ENCODE assay signal across 24 cellular contexts in genomic region chr22:23778576-23778900, GRCh38. TPM values are rescaled to one million over a fixed set of nuclear protein-coding genes. Genes with fewer than 3 reads are reported as not detected.
"Had no signal": no experiment of that assay in that cellular context is flagged by ENCODE, and none has a peak within 500 bp of the region (broad histone marks: within the 10 kb centered on the region; RNA-seq: fewer than 3 reads in every experiment).

No MANE protein-coding gene starts in this region.

- H3K9me3 ChIP-seq: ascending aorta, body of pancreas, SJSA1 had no signal

- H3K27ac ChIP-seq: ascending aorta, body of pancreas, SJSA1 had no signal

- H3K27me3 ChIP-seq: ascending aorta, body of pancreas, SJSA1 had no signal

- H3K4me1 ChIP-seq: ascending aorta had no signal

- H3K4me3 ChIP-seq: ascending aorta, body of pancreas, SJSA1 had no signal

- DNase-seq: activated CD4-positive, alpha-beta T cell treated with anti-CD3 and anti-CD28 coated beads for 48 hours; activated CD4-positive, alpha-beta T cell treated with anti-CD3 and anti-CD28 coated beads, Interleukin-2, amount 50 U/mL, for 4 hours; activated CD4-positive, CD25-positive, alpha-beta regulatory T cell treated with anti-CD3 and anti-CD28 coated beads, Interleukin-2, amount 50 U/mL, for 72 hours; activated CD8-positive, alpha-beta memory T cell treated with anti-CD3 and anti-CD28 coated beads, Interleukin-2, amount 50 U/mL, for 48 hours; activated CD8-positive, alpha-beta T cell treated with anti-CD3 and anti-CD28 coated beads, Interleukin-2, amount 10 ng/mL, durations not matched to agents 7 days and 5 days; activated effector memory CD4-positive, alpha-beta T cell treated with anti-CD3 and anti-CD28 coated beads, Interleukin-2, amount 50 U/mL, for 16 hours; activated naive CD4-positive, alpha-beta T cell treated with Interleukin-2 at 50 U/mL for 16 hours; activated naive CD8-positive, alpha-beta T cell treated with anti-CD3 and anti-CD28 coated beads, Interleukin-2, amount 50 U/mL, for 24 hours; activated T-cell treated with anti-CD3 and anti-CD28 coated beads, Interleukin-2, amount 50 U/mL, for 24 hours; amniotic stem cell; body of pancreas; KG1; NCI-H1417; NCI-H1694; NCI-H2029; NCI-H2107; NCI-H510A; NK-92 treated with Interleukin-12 subunit alpha and Interleukin-12 subunit beta, amount 100 ng/mL, for 24 hours; OCI-M1; SHP77 had no signal

- H3K36me3 ChIP-seq: ascending aorta, SJSA1 had no signal

RNA-seq across cellular contexts. Expression of gene C22orf15, which starts 15.7 kb away (rescaled TPM):
- total RNA-seq: ascending aorta, body of pancreas, bronchial epithelial cell, MCF 10A, SJSA1 had no signal

RNA-seq across cellular contexts. Expression of gene VPREB3, which starts 24.3 kb away (rescaled TPM):
- total RNA-seq: activated CD8-positive, alpha-beta T cell treated with anti-CD3 and anti-CD28 coated beads, Interleukin-2, amount 10 ng/mL, durations not matched to agents 7 days and 5 days; ascending aorta; body of pancreas; bronchial epithelial cell; MCF 10A; SJSA1 had no signal
